ENCODE assay signal across 8 cellular contexts in genomic region chr2:240136013-240136670, GRCh38. TPM values are rescaled to one million over a fixed set of nuclear protein-coding genes. Genes with fewer than 3 reads are reported as not detected.
A peak's percentile ranks its signal among the peaks of the same experiment; 100 is the strongest.
DNase-seq lines count a peak whose midpoint lies in the region; ATAC-seq and TF ChIP-seq lines count a peak whose summit lies in the region.

TSS of gene COPS9 (minus strand) at chr2:240136305. CDS start at chr2:240136284, 21 bp downstream.

- peak within 1 kb of the TSS; percentile 94 for H3K4me3 Mint-ChIP-seq in activated CD4-positive, alpha-beta T cell treated with anti-CD3 and anti-CD28 coated beads, Interleukin-2, amount 10 ng/mL, durations not matched to agents 24 days and 14 days

- H3K4me1 ChIP-seq in colonic mucosa, result peaks cover 6% of the 10 kb centered on the region

- no peaks in the 10 kb centered on the region for H3K9me3 Mint-ChIP-seq in activated CD4-positive, alpha-beta T cell treated with anti-CD3 and anti-CD28 coated beads, Interleukin-2, amount 10 ng/mL, durations not matched to agents 24 days and 14 days

- no peaks in the 10 kb centered on the region for H3K27me3 ChIP-seq in colonic mucosa

- peak; percentile 64 to 74 for DNase-seq in AML-193 (lab: John Stamatoyannopoulos, UW)
- peak; percentile 48 to 93 for DNase-seq in NCI-H526 (lab: John Stamatoyannopoulos, UW)
- peak; percentile 96 for DNase-seq in activated CD4-positive, alpha-beta T cell treated with anti-CD3 and anti-CD28 coated beads, Interleukin-2, amount 10 ng/mL, durations not matched to agents 24 days and 14 days
- peak; percentile 86 for DNase-seq in colonic mucosa
- peak; percentile 95 for DNase-seq in left kidney (ENCODE audit: low read depth, low spot score)
- DNase-seq in stimulated activated CD4-positive, alpha-beta T cell treated with anti-CD3 and anti-CD28 coated beads, Interleukin-1b, Interleukin-23, amount 100 ng/mL, for 4 hours (ENCODE audit: low read depth in 2 of 2), result peak; percentile 81 to 85

- peak within 1 kb of the TSS; percentile 86 to 96 for H3K9ac ChIP-seq in colonic mucosa (ENCODE audit: low read depth in 2 of 2, low read length in 2 of 2)

- TF ChIP-seq POLR2A in GM19099 (IDR thresholded peaks at IDR 0.05; ENCODE audit: extremely low read depth, insufficient read length, low read depth), result peak; percentile 88

- intact Hi-C loops in activated CD4-positive, alpha-beta T cell treated with anti-CD3 and anti-CD28 coated beads, Interleukin-2, amount 10 ng/mL, durations not matched to agents 24 days and 14 days (cut with micrococcal nuclease), result loop anchor here (1.0 to 10.0 kb wide), 2 partner anchors 111 to 429 kb away; partner anchors contain the start of genes DUSP28, NDUFA10 and RNPEPL1
- intact Hi-C loops in colonic mucosa (cut with DNase I), result no loop called here

- no peaks in the 10 kb centered on the region for H3K9me3 ChIP-seq in colonic mucosa

- peak within 1 kb of the TSS; percentile 100 for H3K4me3 ChIP-seq in colonic mucosa

- peak within 1 kb of the TSS; percentile 6 for H3K27ac ChIP-seq in colonic mucosa

- peaks cover 3% of the 10 kb centered on the region for H3K36me3 ChIP-seq in colonic mucosa

- H3K36me3 Mint-ChIP-seq in activated CD4-positive, alpha-beta T cell treated with anti-CD3 and anti-CD28 coated beads, Interleukin-2, amount 10 ng/mL, durations not matched to agents 24 days and 14 days (ENCODE audit: low read depth), result peaks cover 17% of the 10 kb centered on the region

- peak; percentile 64 for ATAC-seq in HG03378 (IDR thresholded peaks at IDR 0.05; ENCODE audit: unreplicated experiment)

- H3K27me3 Mint-ChIP-seq in activated CD4-positive, alpha-beta T cell treated with anti-CD3 and anti-CD28 coated beads, Interleukin-2, amount 10 ng/mL, durations not matched to agents 24 days and 14 days, result no peaks in the 10 kb centered on the region

- TF ChIP-seq CTCF in colonic mucosa (IDR thresholded peaks at IDR 0.05), result no peak

- peaks cover 21% of the 10 kb centered on the region for H3K4me1 Mint-ChIP-seq in activated CD4-positive, alpha-beta T cell treated with anti-CD3 and anti-CD28 coated beads, Interleukin-2, amount 10 ng/mL, durations not matched to agents 24 days and 14 days

- H3K27ac Mint-ChIP-seq in activated CD4-positive, alpha-beta T cell treated with anti-CD3 and anti-CD28 coated beads, Interleukin-2, amount 10 ng/mL, durations not matched to agents 24 days and 14 days, result peak within 1 kb of the TSS; percentile 87

RNA-seq across cellular contexts. Expression of gene COPS9, which starts in this region (rescaled TPM):
- 132 and 135 TPM in 2 replicates for total RNA-seq in activated CD4-positive, alpha-beta T cell treated with anti-CD3 and anti-CD28 coated beads, Interleukin-2, amount 10 ng/mL, durations not matched to agents 24 days and 14 days
- total RNA-seq in colonic mucosa, result 100 to 1,000 TPM; 119 to 169 TPM

Comparison
In these comparisons a context has a peak if more than half of its experiments do, and no peak if none do; other contexts are left out.
1. Peak in every context shown above with its lines: DNase-seq, ATAC-seq, H3K4me3 ChIP-seq and H3K27ac ChIP-seq.